In the genomic region with DNA sequence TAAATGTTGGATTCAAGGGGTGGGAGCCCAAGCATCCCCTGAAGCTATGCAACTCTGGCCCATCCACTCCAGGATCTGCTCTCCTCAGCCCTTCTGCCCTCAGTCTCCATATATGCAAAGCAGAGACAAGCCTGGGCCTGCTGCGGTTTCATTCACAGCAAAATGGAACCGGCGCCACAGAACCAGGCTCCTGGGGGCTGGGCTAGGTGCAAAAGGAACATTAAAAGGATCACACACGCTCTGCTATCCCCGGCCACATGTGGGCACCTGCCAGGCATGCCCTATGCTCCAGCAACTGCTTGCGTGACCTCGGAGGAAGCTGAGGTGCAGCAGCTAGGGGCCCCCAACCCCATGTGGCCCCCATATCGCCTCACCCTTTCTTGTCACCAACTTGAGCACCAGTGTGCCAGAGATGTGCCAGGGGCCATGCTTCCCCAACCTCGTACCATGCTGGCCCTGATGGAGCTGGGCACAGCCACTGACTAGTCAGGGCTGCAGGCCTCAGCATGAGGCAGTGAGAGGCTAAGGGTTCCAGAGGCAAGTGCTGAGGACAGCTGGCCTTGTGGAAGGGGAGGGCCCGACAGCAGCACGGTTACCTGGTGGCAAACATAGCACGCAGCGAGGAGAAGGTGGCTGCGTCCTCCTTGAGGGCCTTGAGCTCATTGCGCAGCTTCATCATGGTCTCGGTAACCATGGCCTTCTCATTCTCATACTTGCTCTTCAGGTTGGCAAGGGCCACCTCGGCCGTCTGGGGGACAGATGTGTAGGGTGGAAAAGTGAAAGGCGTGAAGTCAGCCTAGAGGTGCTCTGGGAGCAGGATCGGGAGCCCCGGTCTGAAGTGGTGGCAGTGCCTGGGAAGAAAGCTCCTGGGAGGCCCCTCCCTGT, we compare ENCODE assay signal across 1 cellular context.
TF ChIP-seq lines count a peak whose summit lies in the region.

No MANE protein-coding gene starts in this region.

TF ChIP-seq in H1, 55 proteins besides CTCF, POLR2A, EP300 and RAD21:
- no peak for TF ChIP-seq CTBP2 (IDR thresholded peaks at IDR 0.05; ENCODE audit: borderline replicate concordance, insufficient read depth, insufficient read length, low read length)
- no peak for TF ChIP-seq KDM1A (IDR thresholded peaks at IDR 0.05; ENCODE audit: borderline replicate concordance, low read length)
- TF ChIP-seq GABPA (IDR thresholded peaks at IDR 0.05; ENCODE audit: borderline replicate concordance, insufficient read depth, low read length), result no peak
- no peak for TF ChIP-seq RFX5 (IDR thresholded peaks at IDR 0.05; ENCODE audit: borderline replicate concordance, low read depth, low read length)
- no peak for TF ChIP-seq KDM4A (IDR thresholded peaks at IDR 0.05; ENCODE audit: low read depth, low read length, severe bottlenecking)
- no peak for TF ChIP-seq YY1 (IDR thresholded peaks at IDR 0.05; ENCODE audit: low read depth, low read length)
- TF ChIP-seq BACH1 (IDR thresholded peaks at IDR 0.05; ENCODE audit: low read length), result no peak
- no peak for TF ChIP-seq MAFK (IDR thresholded peaks at IDR 0.05; ENCODE audit: low read depth, low read length)
- no peak for TF ChIP-seq BRCA1 (IDR thresholded peaks at IDR 0.05; ENCODE audit: low read depth, low read length)
- TF ChIP-seq HDAC6 (IDR thresholded peaks at IDR 0.05; ENCODE audit: low read depth, low read length), result no peak
- TF ChIP-seq, protein P1, sequence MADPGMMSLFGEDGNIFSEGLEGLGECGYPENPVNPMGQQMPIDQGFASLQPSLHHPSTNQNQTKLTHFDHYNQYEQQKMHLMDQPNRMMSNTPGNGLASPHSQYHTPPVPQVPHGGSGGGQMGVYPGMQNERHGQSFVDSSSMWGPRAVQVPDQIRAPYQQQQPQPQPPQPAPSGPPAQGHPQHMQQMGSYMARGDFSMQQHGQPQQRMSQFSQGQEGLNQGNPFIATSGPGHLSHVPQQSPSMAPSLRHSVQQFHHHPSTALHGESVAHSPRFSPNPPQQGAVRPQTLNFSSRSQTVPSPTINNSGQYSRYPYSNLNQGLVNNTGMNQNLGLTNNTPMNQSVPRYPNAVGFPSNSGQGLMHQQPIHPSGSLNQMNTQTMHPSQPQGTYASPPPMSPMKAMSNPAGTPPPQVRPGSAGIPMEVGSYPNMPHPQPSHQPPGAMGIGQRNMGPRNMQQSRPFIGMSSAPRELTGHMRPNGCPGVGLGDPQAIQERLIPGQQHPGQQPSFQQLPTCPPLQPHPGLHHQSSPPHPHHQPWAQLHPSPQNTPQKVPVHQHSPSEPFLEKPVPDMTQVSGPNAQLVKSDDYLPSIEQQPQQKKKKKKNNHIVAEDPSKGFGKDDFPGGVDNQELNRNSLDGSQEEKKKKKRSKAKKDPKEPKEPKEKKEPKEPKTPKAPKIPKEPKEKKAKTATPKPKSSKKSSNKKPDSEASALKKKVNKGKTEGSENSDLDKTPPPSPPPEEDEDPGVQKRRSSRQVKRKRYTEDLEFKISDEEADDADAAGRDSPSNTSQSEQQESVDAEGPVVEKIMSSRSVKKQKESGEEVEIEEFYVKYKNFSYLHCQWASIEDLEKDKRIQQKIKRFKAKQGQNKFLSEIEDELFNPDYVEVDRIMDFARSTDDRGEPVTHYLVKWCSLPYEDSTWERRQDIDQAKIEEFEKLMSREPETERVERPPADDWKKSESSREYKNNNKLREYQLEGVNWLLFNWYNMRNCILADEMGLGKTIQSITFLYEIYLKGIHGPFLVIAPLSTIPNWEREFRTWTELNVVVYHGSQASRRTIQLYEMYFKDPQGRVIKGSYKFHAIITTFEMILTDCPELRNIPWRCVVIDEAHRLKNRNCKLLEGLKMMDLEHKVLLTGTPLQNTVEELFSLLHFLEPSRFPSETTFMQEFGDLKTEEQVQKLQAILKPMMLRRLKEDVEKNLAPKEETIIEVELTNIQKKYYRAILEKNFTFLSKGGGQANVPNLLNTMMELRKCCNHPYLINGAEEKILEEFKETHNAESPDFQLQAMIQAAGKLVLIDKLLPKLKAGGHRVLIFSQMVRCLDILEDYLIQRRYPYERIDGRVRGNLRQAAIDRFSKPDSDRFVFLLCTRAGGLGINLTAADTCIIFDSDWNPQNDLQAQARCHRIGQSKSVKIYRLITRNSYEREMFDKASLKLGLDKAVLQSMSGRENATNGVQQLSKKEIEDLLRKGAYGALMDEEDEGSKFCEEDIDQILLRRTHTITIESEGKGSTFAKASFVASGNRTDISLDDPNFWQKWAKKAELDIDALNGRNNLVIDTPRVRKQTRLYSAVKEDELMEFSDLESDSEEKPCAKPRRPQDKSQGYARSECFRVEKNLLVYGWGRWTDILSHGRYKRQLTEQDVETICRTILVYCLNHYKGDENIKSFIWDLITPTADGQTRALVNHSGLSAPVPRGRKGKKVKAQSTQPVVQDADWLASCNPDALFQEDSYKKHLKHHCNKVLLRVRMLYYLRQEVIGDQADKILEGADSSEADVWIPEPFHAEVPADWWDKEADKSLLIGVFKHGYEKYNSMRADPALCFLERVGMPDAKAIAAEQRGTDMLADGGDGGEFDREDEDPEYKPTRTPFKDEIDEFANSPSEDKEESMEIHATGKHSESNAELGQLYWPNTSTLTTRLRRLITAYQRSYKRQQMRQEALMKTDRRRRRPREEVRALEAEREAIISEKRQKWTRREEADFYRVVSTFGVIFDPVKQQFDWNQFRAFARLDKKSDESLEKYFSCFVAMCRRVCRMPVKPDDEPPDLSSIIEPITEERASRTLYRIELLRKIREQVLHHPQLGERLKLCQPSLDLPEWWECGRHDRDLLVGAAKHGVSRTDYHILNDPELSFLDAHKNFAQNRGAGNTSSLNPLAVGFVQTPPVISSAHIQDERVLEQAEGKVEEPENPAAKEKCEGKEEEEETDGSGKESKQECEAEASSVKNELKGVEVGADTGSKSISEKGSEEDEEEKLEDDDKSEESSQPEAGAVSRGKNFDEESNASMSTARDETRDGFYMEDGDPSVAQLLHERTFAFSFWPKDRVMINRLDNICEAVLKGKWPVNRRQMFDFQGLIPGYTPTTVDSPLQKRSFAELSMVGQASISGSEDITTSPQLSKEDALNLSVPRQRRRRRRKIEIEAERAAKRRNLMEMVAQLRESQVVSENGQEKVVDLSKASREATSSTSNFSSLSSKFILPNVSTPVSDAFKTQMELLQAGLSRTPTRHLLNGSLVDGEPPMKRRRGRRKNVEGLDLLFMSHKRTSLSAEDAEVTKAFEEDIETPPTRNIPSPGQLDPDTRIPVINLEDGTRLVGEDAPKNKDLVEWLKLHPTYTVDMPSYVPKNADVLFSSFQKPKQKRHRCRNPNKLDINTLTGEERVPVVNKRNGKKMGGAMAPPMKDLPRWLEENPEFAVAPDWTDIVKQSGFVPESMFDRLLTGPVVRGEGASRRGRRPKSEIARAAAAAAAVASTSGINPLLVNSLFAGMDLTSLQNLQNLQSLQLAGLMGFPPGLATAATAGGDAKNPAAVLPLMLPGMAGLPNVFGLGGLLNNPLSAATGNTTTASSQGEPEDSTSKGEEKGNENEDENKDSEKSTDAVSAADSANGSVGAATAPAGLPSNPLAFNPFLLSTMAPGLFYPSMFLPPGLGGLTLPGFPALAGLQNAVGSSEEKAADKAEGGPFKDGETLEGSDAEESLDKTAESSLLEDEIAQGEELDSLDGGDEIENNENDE (IDR thresholded peaks at IDR 0.05; ENCODE audit: insufficient replicate concordance, low read length), result no peak
- TF ChIP-seq SP2 (IDR thresholded peaks at IDR 0.05; ENCODE audit: low read length), result no peak
